24 cellular contexts compared by ENCODE assay signal in the genomic region with DNA sequence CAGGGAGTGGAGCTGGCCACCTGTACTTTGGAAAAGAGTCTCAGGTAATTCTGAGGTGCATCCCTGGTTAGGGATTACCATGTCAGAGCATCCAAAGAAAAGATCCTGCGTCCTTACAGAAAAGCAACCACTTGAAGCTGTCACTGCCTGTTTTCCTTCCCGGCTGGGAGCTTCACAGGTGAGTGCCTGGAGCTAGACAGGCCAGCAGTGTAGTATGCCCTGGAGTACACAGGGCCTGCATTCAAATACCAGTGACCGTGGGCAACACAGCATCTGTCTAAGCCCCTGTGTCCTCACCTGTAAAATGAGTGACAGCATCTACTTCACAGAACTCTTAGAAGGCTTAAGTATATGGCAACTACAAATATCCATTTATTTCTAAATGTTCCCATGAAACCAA. TPM values are rescaled to one million over a fixed set of nuclear protein-coding genes. Genes with fewer than 3 reads are reported as not detected.
A peak's percentile ranks its signal among the peaks of the same experiment; 100 is the strongest.
DNase-seq lines count a peak whose midpoint lies in the region; ATAC-seq and TF ChIP-seq lines count a peak whose summit lies in the region.
"Had no signal": no experiment of that assay in that cellular context is flagged by ENCODE, and none has a peak within 500 bp of the region (broad histone marks: within the 10 kb centered on the region; RNA-seq: fewer than 3 reads in every experiment).

No MANE protein-coding gene starts in this region.

- H3K4me1 Mint-ChIP-seq in Calu3 (ENCODE audit: low read depth, unreplicated experiment) (peaks cover 16% of the 10 kb centered on the region), T-cell (no peaks in the 10 kb centered on the region)

- POLR2A ChIA-PET in T-cell (lab: Charles Lee) = no interaction called here

- H3K27ac ChIP-seq in C4-2B (peak overlapping the region; percentile 49), body of pancreas (peak overlapping the region; percentile 51 to 82 (median 69))
- H3K27ac ChIP-seq: BLaER1 had no signal

- no peak for ATAC-seq in body of pancreas
- no peak for ATAC-seq in T-cell (replicated peaks in 1 of 4)
- ATAC-seq: CD8-positive, alpha-beta T cell; GM12878 had no signal

- TF ChIP-seq CTCF in C4-2B (conservative IDR thresholded peaks at IDR 0.05) = no peak
- no peak for TF ChIP-seq CTCF in Calu3 (IDR thresholded peaks at IDR 0.05; ENCODE audit: unreplicated experiment)
- no peak for TF ChIP-seq CTCF in body of pancreas (IDR thresholded peaks at IDR 0.05)
- TF ChIP-seq CTCF in foreskin fibroblast (IDR thresholded peaks at IDR 0.05; ENCODE audit: low read depth, low read length) = no peak

- H3K4me3 ChIP-seq in body of pancreas (no peak overlapping the region), foreskin fibroblast (ENCODE audit: low read depth in 1 of 2, low read length in 2 of 2) (no peak overlapping the region)
- H3K4me3 ChIP-seq: BLaER1, GM12878 had no signal

- H3K27me3 ChIP-seq in body of pancreas = no peaks in the 10 kb centered on the region
- H3K27me3 ChIP-seq: BE2C, BLaER1 had no signal

- H3K4me3 Mint-ChIP-seq in Calu3 (ENCODE audit: low read depth, unreplicated experiment) (no peak overlapping the region), T-cell (no peak overlapping the region)
- H3K4me3 Mint-ChIP-seq: CD4-positive, alpha-beta T cell; CD8-positive, alpha-beta T cell had no signal

- H3K9me3 ChIP-seq in body of pancreas = no peaks in the 10 kb centered on the region
- H3K9me3 ChIP-seq: BE2C, BLaER1, Caco-2 had no signal

- intact Hi-C loops in Calu3 (cut with micrococcal nuclease; ENCODE audit: unreplicated experiment) = loop anchor here (2.0 to 5.0 kb wide), 2 partner anchors 79 to 123 kb away; no protein-coding TSS in a partner anchor
- intact Hi-C loops in body of pancreas (cut with DNase I) = no loop called here

- H3K27me3 Mint-ChIP-seq in Calu3 (ENCODE audit: unreplicated experiment) (no peaks in the 10 kb centered on the region), T-cell (peaks cover 9 to 10% of the 10 kb centered on the region in 2 donors)

- 28 to 38% methylated on average over 3 of the region's 3 CpGs for WGBS in body of pancreas, 2 donors

- no TSS peak for BruUV-seq in Calu3 (replicated peaks; lab: Mats Ljungman, UMichigan)

- DNase-seq in Calu3 (no peak), body of pancreas (peak in 2 of 4 donors; percentile 26 to 39), kidney tubule cell (ENCODE audit: low spot score) (peak; percentile 12), foreskin fibroblast (no peak), NAMALWA (ENCODE audit: low spot score) (no peak), T-cell (no peak), iPS-NIHi7 (ENCODE audit: extremely low spot score) (no peak)
- DNase-seq: 8988T; ACHN; BE2C; C1 segment of cervical spinal cord; Caco-2; CD4-positive, alpha-beta T cell; CD8-positive, alpha-beta T cell; DMS 273 treated with DMSO at 0.1 percent for 48 hours; DMS153; DMS53; DMS79; DND-41; EL; GDM1 had no signal

- H3K27ac Mint-ChIP-seq in Calu3 (ENCODE audit: unreplicated experiment) (peak overlapping the region; percentile 86), T-cell (no peak overlapping the region)
- H3K27ac Mint-ChIP-seq: CD4-positive, alpha-beta T cell; CD8-positive, alpha-beta T cell had no signal

- TF ChIP-seq POLR2A in body of pancreas (IDR thresholded peaks at IDR 0.05) = no peak

- peaks cover 46% of the 10 kb centered on the region for H3K4me1 ChIP-seq in body of pancreas
- H3K4me1 ChIP-seq: BE2C, BLaER1, Caco-2 had no signal

- H3K36me3 Mint-ChIP-seq in Calu3 (ENCODE audit: insufficient read depth, unreplicated experiment) (peaks cover 4% of the 10 kb centered on the region), T-cell (no peaks in the 10 kb centered on the region)
- H3K36me3 Mint-ChIP-seq: CD8-positive, alpha-beta T cell had no signal

- H3K9me3 Mint-ChIP-seq in Calu3 (ENCODE audit: low read depth, unreplicated experiment) (no peaks in the 10 kb centered on the region), T-cell (no peaks in the 10 kb centered on the region)
- H3K9me3 Mint-ChIP-seq: CD4-positive, alpha-beta T cell; CD8-positive, alpha-beta T cell had no signal

- H3K36me3 ChIP-seq in body of pancreas (replicated peaks in 1 of 2; ENCODE audit: insufficient read depth in 1 of 2, low read depth in 2 of 2) = no peaks in the 10 kb centered on the region
- H3K36me3 ChIP-seq: BLaER1 had no signal

- CTCF ChIA-PET in Calu3 (lab: Charles Lee) = interaction anchor here (2.3 kb wide), 1 partner anchor 51 kb away, joined by 6 read pairs; no protein-coding TSS in a partner anchor
- CTCF ChIA-PET in T-cell (lab: Charles Lee) = no interaction called here

RNA-seq across cellular contexts. Expression of gene DZIP1, which starts 29.0 kb away (rescaled TPM):
- total RNA-seq in Calu3 (2022) = 10.2 and 13.3 TPM in 2 replicates
- total RNA-seq in body of pancreas = 10 to 100 TPM; 17.5 to 42.0 TPM
- total RNA-seq in T-cell = under 1 TPM in 3 of 5 donors, not detected in 2; 0.10 to 0.19 (median 0.12) TPM
- total RNA-seq: CD4-positive, alpha-beta T cell; CD8-positive, alpha-beta T cell had no signal
